Comparison of ENCODE assay signal across 1 cellular context in genomic region chr5:55852503-55852902, GRCh38.
TF ChIP-seq lines count a peak whose summit lies in the region.

No MANE protein-coding gene starts in this region.

TF ChIP-seq in HCT116, 20 proteins besides CTCF, POLR2A, EP300 and RAD21 (continued from another document):
- TF ChIP-seq TCF7L2 (IDR thresholded peaks at IDR 0.05; ENCODE audit: borderline replicate concordance, extremely low read depth, insufficient read depth, insufficient read length) (no peak), EZH2phosphoT487 (IDR thresholded peaks at IDR 0.05; ENCODE audit: borderline replicate concordance) (no peak), SRF (IDR thresholded peaks at IDR 0.05; ENCODE audit: low read depth) (no peak), EZH2 (IDR thresholded peaks at IDR 0.05) (no peak), EGR1 (IDR thresholded peaks at IDR 0.05; ENCODE audit: low read depth) (no peak), CBX3 (IDR thresholded peaks at IDR 0.05; ENCODE audit: low read depth) (no peak), YY1 (IDR thresholded peaks at IDR 0.05; ENCODE audit: extremely low read depth, insufficient replicate concordance, low read depth, low read length) (no peak), SP1 (IDR thresholded peaks at IDR 0.05; ENCODE audit: low read depth) (no peak)
